27 cellular contexts compared by ENCODE assay signal in the genomic region with DNA sequence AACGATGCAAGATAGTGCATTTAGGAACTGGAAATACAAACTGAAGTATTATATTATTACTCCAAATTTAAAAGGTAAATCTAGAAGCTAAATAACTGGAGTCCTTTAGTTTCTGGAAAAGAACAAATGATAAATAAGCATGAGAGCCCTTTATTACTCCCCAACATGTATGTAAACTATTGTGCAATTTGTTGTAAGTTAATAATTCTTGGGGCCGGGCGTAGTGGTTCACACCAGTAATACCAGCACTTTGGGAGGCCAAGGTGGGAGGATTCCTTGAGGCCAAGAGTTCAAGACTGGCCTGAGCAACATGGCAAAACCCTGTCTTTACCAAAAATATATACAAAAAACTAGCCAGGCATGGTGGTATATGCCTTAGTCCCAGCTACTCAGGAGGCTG.
"Had no signal": no experiment of that assay in that cellular context is flagged by ENCODE, and none has a peak within 500 bp of the region (broad histone marks: within the 10 kb centered on the region; RNA-seq: fewer than 3 reads in every experiment).

No MANE protein-coding gene starts in this region.

- DNase-seq: colonic mucosa; cortex of kidney; effector CD8-positive, alpha-beta T cell; effector memory CD8-positive, alpha-beta T cell; endodermal cell; erythroblast; esophagus squamous epithelium; foreskin fibroblast; foreskin melanocyte; gastrocnemius medialis; glutamatergic neuron; head of caudate nucleus; heart right ventricle; hippocampal formation; left cardiac atrium; left lung; left ventricle myocardium superior; lower lobe of right lung; mesendoderm; midbrain; naive thymus-derived CD4-positive, alpha-beta T cell had no signal

- FAIRE-seq: endometrium, islet of Langerhans, keratinocyte had no signal

- H3K4me3 ChIP-seq: colonic mucosa, esophagus squamous epithelium, gastrocnemius medialis, heart right ventricle, left lung, lower lobe of right lung had no signal

- H3K9me3 ChIP-seq: colonic mucosa, esophagus squamous epithelium, gastrocnemius medialis, heart right ventricle, left lung, lower lobe of right lung had no signal

- ATAC-seq: effector memory CD8-positive, alpha-beta T cell; esophagus mucosa; gastrocnemius medialis; heart right ventricle; left cardiac atrium; left lung; left ventricle myocardium superior; lower lobe of right lung; naive thymus-derived CD4-positive, alpha-beta T cell had no signal

- H3K27me3 ChIP-seq: colonic mucosa, esophagus squamous epithelium, gastrocnemius medialis, heart right ventricle, left lung had no signal

- H3K9me3 Mint-ChIP-seq: dendritic cell treated with granulocyte-macrophage colony-stimulating factor and Interleukin-4, amounts not matched to agents 40 ng/mL and 50 ng/mL, for 4 days; effector memory CD8-positive, alpha-beta T cell; endodermal cell had no signal

- H3K27ac ChIP-seq: colonic mucosa, epithelial cell of prostate, esophagus squamous epithelium, gastrocnemius medialis, heart right ventricle, left lung, lower lobe of right lung had no signal

- H3K36me3 ChIP-seq: colonic mucosa, gastrocnemius medialis, heart right ventricle, left lung, lower lobe of right lung had no signal

- H3K27ac Mint-ChIP-seq: dendritic cell treated with granulocyte-macrophage colony-stimulating factor and Interleukin-4, amounts not matched to agents 40 ng/mL and 50 ng/mL, for 4 days; endodermal cell had no signal

- H3K4me3 Mint-ChIP-seq: dendritic cell treated with granulocyte-macrophage colony-stimulating factor and Interleukin-4, amounts not matched to agents 40 ng/mL and 50 ng/mL, for 4 days; effector memory CD8-positive, alpha-beta T cell; endodermal cell had no signal

- H3K27me3 Mint-ChIP-seq: dendritic cell treated with granulocyte-macrophage colony-stimulating factor and Interleukin-4, amounts not matched to agents 40 ng/mL and 50 ng/mL, for 4 days; effector memory CD8-positive, alpha-beta T cell; naive thymus-derived CD4-positive, alpha-beta T cell had no signal
